10 cellular contexts compared by ENCODE assay signal in the genomic region with DNA sequence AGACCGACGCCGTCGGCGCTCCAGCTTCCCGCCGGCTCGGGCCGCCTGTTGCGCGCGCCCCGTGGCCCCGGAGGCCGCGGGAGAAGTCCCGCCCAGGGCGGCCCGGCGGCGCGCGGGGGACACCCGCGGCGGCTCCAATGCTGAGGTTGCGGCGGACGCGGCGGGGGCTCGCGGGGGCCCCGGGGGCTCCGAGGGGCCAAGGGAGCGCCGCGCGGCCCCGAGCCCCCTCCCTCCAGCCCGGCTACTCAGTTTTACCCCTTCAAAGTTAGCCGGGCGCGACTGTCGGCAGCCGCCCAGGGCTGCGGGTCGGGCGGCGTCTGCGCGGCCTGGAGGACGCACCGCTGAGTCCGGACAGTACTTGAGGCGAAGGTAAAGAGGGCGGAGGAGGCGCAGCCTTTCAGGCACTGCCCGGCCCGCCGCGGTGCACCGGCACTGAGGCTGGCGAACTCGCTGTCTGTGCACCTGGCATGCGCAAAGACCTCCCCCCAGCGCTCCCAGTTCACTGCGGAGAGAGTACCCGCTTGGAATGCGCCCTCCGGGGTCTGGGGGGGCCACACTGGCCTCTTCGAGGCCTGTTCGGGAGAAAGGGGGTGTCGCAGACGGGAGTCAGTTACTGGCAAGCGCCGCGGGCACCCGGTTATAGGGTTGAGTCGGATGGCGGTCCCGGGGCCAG. TPM values are rescaled to one million over a fixed set of nuclear protein-coding genes. Genes with fewer than 3 reads are reported as not detected.
DNase-seq lines count a peak whose midpoint lies in the region; ATAC-seq and TF ChIP-seq lines count a peak whose summit lies in the region.
"Had no signal": no experiment of that assay in that cellular context is flagged by ENCODE, and none has a peak within 500 bp of the region (broad histone marks: within the 10 kb centered on the region; RNA-seq: fewer than 3 reads in every experiment).

No MANE protein-coding gene starts in this region.

- no peaks in the 10 kb centered on the region for H3K36me3 Mint-ChIP-seq in activated naive CD8-positive, alpha-beta T cell
- H3K36me3 Mint-ChIP-seq in activated naive CD8-positive, alpha-beta T cell treated with anti-CD3 and anti-CD28 coated beads, Interleukin-2, amount 50 U/mL, for 24 hours (ENCODE audit: low read depth) = no peaks in the 10 kb centered on the region
- H3K36me3 Mint-ChIP-seq in naive B cell (peaks cover 0 to 8% of the 10 kb centered on the region in 2 donors), type B pancreatic cell (peaks cover 21% of the 10 kb centered on the region)

- DNase-seq in activated naive CD8-positive, alpha-beta T cell treated with anti-CD3 and anti-CD28 coated beads, Interleukin-2, amount 50 U/mL, for 24 hours = no peak
- peak; percentile 2 for DNase-seq in cortex of kidney (lab: John Stamatoyannopoulos, UW)
- DNase-seq in naive B cell = no peak
- no peak for DNase-seq in type B pancreatic cell (ENCODE audit: extremely low spot score, unreplicated experiment)
- DNase-seq in lower leg skin (ENCODE audit: low spot score in 2 of 2) = no peak
- no peak for DNase-seq in stimulated activated naive CD4-positive, alpha-beta T cell (lab: John Stamatoyannopoulos, UW)
- DNase-seq in HuH-7 (ENCODE audit: low spot score) = no peak
- DNase-seq: NCI-H1436, PC-3 had no signal

- no peaks in the 10 kb centered on the region for H3K9me3 Mint-ChIP-seq in activated naive CD8-positive, alpha-beta T cell (ENCODE audit: low read depth)
- no peaks in the 10 kb centered on the region for H3K9me3 Mint-ChIP-seq in activated naive CD8-positive, alpha-beta T cell treated with anti-CD3 and anti-CD28 coated beads, Interleukin-2, amount 50 U/mL, for 24 hours
- H3K9me3 Mint-ChIP-seq in naive B cell (peaks cover 0 to 16% (median 8%) of the 10 kb centered on the region in 7 donors), type B pancreatic cell (no peaks in the 10 kb centered on the region)

- H3K4me3 ChIP-seq in lower leg skin (ENCODE audit: low read depth, poor library complexity, severe bottlenecking) = no peak overlapping the region

- no peak for TF ChIP-seq POLR2A in lower leg skin (IDR thresholded peaks at IDR 0.05)

- H3K27ac Mint-ChIP-seq in activated naive CD8-positive, alpha-beta T cell = no peak overlapping the region
- H3K27ac Mint-ChIP-seq in activated naive CD8-positive, alpha-beta T cell treated with anti-CD3 and anti-CD28 coated beads, Interleukin-2, amount 50 U/mL, for 24 hours = no peak overlapping the region
- peak overlapping the region in 1 of 6 donors; percentile 24 for H3K27ac Mint-ChIP-seq in naive B cell
- H3K27ac Mint-ChIP-seq in type B pancreatic cell = no peak overlapping the region

- intact Hi-C loops in lower leg skin (cut with DNase I; ENCODE audit: low total_unique reads) = no loop called here

- no peak for TF ChIP-seq CTCF in type B pancreatic cell (conservative IDR thresholded peaks at IDR 0.05)
- TF ChIP-seq CTCF in lower leg skin (IDR thresholded peaks at IDR 0.05) = no peak

- peak overlapping the region; percentile 27 for H3K4me3 Mint-ChIP-seq in activated naive CD8-positive, alpha-beta T cell
- no peak overlapping the region for H3K4me3 Mint-ChIP-seq in activated naive CD8-positive, alpha-beta T cell treated with anti-CD3 and anti-CD28 coated beads, Interleukin-2, amount 50 U/mL, for 24 hours
- H3K4me3 Mint-ChIP-seq in naive B cell (peak overlapping the region in 7 of 8 donors; percentile 25 to 80 (median 68)), type B pancreatic cell (peak overlapping the region; percentile 99)

- 45% methylated on average over 53 of the region's 82 CpGs; no CpG with 5 or more reads in 1 of the 2 donors for WGBS in lower leg skin, 2 donors

- H3K4me1 Mint-ChIP-seq in activated naive CD8-positive, alpha-beta T cell (ENCODE audit: low read depth) = peaks cover 24% of the 10 kb centered on the region
- peaks cover 2% of the 10 kb centered on the region for H3K4me1 Mint-ChIP-seq in activated naive CD8-positive, alpha-beta T cell treated with anti-CD3 and anti-CD28 coated beads, Interleukin-2, amount 50 U/mL, for 24 hours
- H3K4me1 Mint-ChIP-seq in naive B cell (peaks cover 7 to 22% (median 8%) of the 10 kb centered on the region in 3 donors), type B pancreatic cell (ENCODE audit: unreplicated experiment) (peaks cover 32% of the 10 kb centered on the region)

- H3K27me3 Mint-ChIP-seq in activated naive CD8-positive, alpha-beta T cell = peaks cover 27% of the 10 kb centered on the region
- peaks cover 60% of the 10 kb centered on the region for H3K27me3 Mint-ChIP-seq in activated naive CD8-positive, alpha-beta T cell treated with anti-CD3 and anti-CD28 coated beads, Interleukin-2, amount 50 U/mL, for 24 hours
- H3K27me3 Mint-ChIP-seq in naive B cell (peaks cover 26 to 67% (median 58%) of the 10 kb centered on the region in 3 donors), type B pancreatic cell (peaks cover 74% of the 10 kb centered on the region)

- no peak for ATAC-seq in activated naive CD8-positive, alpha-beta T cell treated with anti-CD3 and anti-CD28 coated beads, Interleukin-2, amount 50 U/mL, for 24 hours
- ATAC-seq in naive B cell (ENCODE audit: low read depth in 2 of 2) = no peak
- ATAC-seq: PC-3 had no signal

RNA-seq across cellular contexts. Expression of gene PCDH19, which starts 1.3 kb away (rescaled TPM):
- under 1 TPM in 1 of 6 donors, not detected in 5; 0.04 TPM for polyA plus RNA-seq in naive B cell (ENCODE audit: low read depth in 6 of 6)
- total RNA-seq in type B pancreatic cell (ENCODE audit: low replicate concordance) (61.6 and 122 TPM in 2 replicates), lower leg skin (1 to 10 TPM in 2 of 4 donors, under 1 TPM in 2; 0.38 to 2.7 (median 1.4) TPM)
- total RNA-seq: PC-3 had no signal

Comparison
In these comparisons a context has a peak if more than half of its experiments do, and no peak if none do; other contexts are left out.
1. RNA of gene PCDH19, which starts 1.3 kb away (total RNA-seq): 61.6 to 122 TPM in type B pancreatic cell; 0.38 to 2.7 TPM in lower leg skin; every median in the first group is over 10 times any median in the second.